In the genomic region with DNA sequence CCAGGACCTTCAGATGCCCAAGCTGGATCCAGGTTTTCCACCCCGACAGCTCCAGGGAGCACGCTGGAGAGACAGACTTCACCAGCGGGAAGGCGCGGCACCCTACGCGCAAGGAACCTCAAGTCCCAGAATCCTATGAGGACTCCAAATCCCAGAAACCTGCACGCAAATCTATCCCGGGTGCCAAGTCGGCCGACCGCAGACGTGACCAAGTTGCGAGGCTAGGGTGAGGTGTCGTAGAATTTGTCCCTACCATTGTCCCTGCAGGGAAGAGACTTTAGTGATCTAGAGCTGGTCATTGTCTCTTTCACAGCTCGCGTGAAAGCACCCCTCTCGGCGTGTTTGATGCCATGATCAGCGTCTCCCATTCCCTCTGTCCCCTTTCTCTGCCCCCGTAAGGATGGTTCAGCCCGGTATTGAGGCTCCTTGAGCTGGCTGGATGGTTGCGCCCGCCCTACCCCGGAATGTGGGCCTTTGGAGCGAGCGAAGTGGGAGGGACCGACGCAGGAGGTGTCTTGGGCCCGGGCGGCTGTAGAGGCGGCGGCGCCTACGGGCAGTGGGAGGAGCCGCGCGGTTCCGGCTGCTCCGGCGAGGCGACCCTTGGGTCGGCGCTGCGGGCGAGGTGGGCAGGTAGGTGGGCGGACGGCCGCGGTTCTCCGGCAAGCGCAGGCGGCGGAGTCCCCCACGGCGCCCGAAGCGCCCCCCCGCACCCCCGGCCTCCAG, we compare ENCODE assay signal across 1 cellular context.
TF ChIP-seq lines count a peak whose summit lies in the region.

TSS of gene PRKCI (plus strand) at position 501 of the 723 bp plus-strand sequence. CDS start 246 bp downstream, outside the sequence.

TF ChIP-seq in K562, 482 proteins besides CTCF, POLR2A, EP300 and RAD21 (continued from another document and continues in another):
- TF ChIP-seq XRCC4 (IDR thresholded peaks at IDR 0.05; ENCODE audit: extremely low read depth, insufficient read depth, insufficient read length) (no peak), NUFIP1 (IDR thresholded peaks at IDR 0.05; ENCODE audit: partially characterized antibody) (peak; percentile 97), ZNF24 (IDR thresholded peaks at IDR 0.05) (no peak), HMG20A (CRISPR knock-in tag; conservative IDR thresholded peaks at IDR 0.05) (no peak), MTF1 (CRISPR knock-in tag; IDR thresholded peaks at IDR 0.05; ENCODE audit: borderline replicate concordance) (no peak), BCL6 (CRISPR knock-in tag; IDR thresholded peaks at IDR 0.05) (no peak), SMARCA5 (IDR thresholded peaks at IDR 0.05) (no peak), XRCC5 (IDR thresholded peaks at IDR 0.05; ENCODE audit: low read depth, low read length) (peak; percentile 46; the same call in 1 of the 2 replicates), TAF1 (IDR thresholded peaks at IDR 0.05; ENCODE audit: control insufficient read depth, extremely low read depth, insufficient read depth, low read length, severe bottlenecking) (peak; percentile 55), ELK3 (CRISPR knock-in tag; IDR thresholded peaks at IDR 0.05) (no peak), ZNF232 (CRISPR knock-in tag; IDR thresholded peaks at IDR 0.05) (no peak), MTA3 (IDR thresholded peaks at IDR 0.05; ENCODE audit: borderline replicate concordance) (0 out of 2 replicates have a peak, but pooled peaks have one; percentile 21), NCOR1 (IDR thresholded peaks at IDR 0.05) (0 out of 2 replicates have a peak, but pooled peaks have one; percentile 9), ZBTB34 (CRISPR knock-in tag; IDR thresholded peaks at IDR 0.05) (no peak), POLR2AphosphoS5 (IDR thresholded peaks at IDR 0.05; ENCODE audit: control insufficient read depth, insufficient read depth, low read depth, low read length) (peak; percentile 53), MCM2 (IDR thresholded peaks at IDR 0.05; ENCODE audit: low read depth) (no peak), MAFF (IDR thresholded peaks at IDR 0.05; ENCODE audit: low read length) (peak; percentile 87), EZH2 (IDR thresholded peaks at IDR 0.05; ENCODE audit: borderline replicate concordance, low read depth, low read length) (no peak), ZNF507 (tag; conservative IDR thresholded peaks at IDR 0.05) (no peak), OTX1 (CRISPR knock-in tag; IDR thresholded peaks at IDR 0.05) (peak; percentile 77; the same call in 1 of the 2 replicates), ZNF707 (CRISPR knock-in tag; conservative IDR thresholded peaks at IDR 0.05) (no peak), SAP30 (IDR thresholded peaks at IDR 0.05; ENCODE audit: borderline replicate concordance, insufficient read depth, low read depth, low read length, poor library complexity, severe bottlenecking) (no peak), ZFP36 (IDR thresholded peaks at IDR 0.05; ENCODE audit: low read depth, low read length, partially characterized antibody) (no peak), TFAP4 (CRISPR knock-in tag; IDR thresholded peaks at IDR 0.05; ENCODE audit: borderline replicate concordance) (peak; percentile 72), POLR2B (IDR thresholded peaks at IDR 0.05; ENCODE audit: low read depth, partially characterized antibody) (no peak), ZNF184 (CRISPR knock-in tag; IDR thresholded peaks at IDR 0.05) (no peak), ZBTB8A (IDR thresholded peaks at IDR 0.05; ENCODE audit: partially characterized antibody) (no peak), KDM4B (IDR thresholded peaks at IDR 0.05; ENCODE audit: borderline replicate concordance in 2 of 2, low read depth in 1 of 2) (peak in 1 of 2 experiments; percentile 86; a peak in 1 of 4 replicates), POLR3A (IDR thresholded peaks at IDR 0.05; ENCODE audit: borderline replicate concordance, extremely low read depth, insufficient read depth, insufficient read length) (no peak), MED1 (CRISPR knock-in tag; IDR thresholded peaks at IDR 0.05; ENCODE audit: borderline replicate concordance) (no peak), GATAD2A (IDR thresholded peaks at IDR 0.05) (no peak), YY1 (IDR thresholded peaks at IDR 0.05; ENCODE audit: borderline replicate concordance in 1 of 3, control insufficient read depth in 1 of 3, extremely low read depth in 1 of 3, insufficient read depth in 3 of 3, insufficient read length in 1 of 3, insufficient replicate concordance in 2 of 3, low read depth in 1 of 3, low read length in 2 of 3) (peak in 2 of 3 experiments; percentile 58 to 67), ZMIZ1 (IDR thresholded peaks at IDR 0.05; ENCODE audit: low read depth in 2 of 2, low read length in 2 of 2) (no peak), ZNF583 (CRISPR knock-in tag; IDR thresholded peaks at IDR 0.05) (no peak; the same call in 1 of the 2 replicates), MAZ (CRISPR knock-in tag; conservative IDR thresholded peaks at IDR 0.05 in 1 of 2, IDR thresholded peaks at IDR 0.05 in 1 of 2) (peak; percentile 73 to 75), ZBTB17 (CRISPR knock-in tag; IDR thresholded peaks at IDR 0.05) (no peak), ESRRB (CRISPR knock-in tag; IDR thresholded peaks at IDR 0.05; ENCODE audit: borderline replicate concordance) (no peak), C11orf30 (IDR thresholded peaks at IDR 0.05; ENCODE audit: low read depth) (no peak), HNRNPUL1 (IDR thresholded peaks at IDR 0.05; ENCODE audit: low read length) (no peak), ZNF695 (CRISPR knock-in tag; IDR thresholded peaks at IDR 0.05) (no peak)
- TF ChIP-seq, protein P1, sequence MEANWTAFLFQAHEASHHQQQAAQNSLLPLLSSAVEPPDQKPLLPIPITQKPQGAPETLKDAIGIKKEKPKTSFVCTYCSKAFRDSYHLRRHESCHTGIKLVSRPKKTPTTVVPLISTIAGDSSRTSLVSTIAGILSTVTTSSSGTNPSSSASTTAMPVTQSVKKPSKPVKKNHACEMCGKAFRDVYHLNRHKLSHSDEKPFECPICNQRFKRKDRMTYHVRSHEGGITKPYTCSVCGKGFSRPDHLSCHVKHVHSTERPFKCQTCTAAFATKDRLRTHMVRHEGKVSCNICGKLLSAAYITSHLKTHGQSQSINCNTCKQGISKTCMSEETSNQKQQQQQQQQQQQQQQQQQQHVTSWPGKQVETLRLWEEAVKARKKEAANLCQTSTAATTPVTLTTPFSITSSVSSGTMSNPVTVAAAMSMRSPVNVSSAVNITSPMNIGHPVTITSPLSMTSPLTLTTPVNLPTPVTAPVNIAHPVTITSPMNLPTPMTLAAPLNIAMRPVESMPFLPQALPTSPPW (CRISPR knock-in tag; IDR thresholded peaks at IDR 0.05) = peak; percentile 89
- TF ChIP-seq, protein P2, sequence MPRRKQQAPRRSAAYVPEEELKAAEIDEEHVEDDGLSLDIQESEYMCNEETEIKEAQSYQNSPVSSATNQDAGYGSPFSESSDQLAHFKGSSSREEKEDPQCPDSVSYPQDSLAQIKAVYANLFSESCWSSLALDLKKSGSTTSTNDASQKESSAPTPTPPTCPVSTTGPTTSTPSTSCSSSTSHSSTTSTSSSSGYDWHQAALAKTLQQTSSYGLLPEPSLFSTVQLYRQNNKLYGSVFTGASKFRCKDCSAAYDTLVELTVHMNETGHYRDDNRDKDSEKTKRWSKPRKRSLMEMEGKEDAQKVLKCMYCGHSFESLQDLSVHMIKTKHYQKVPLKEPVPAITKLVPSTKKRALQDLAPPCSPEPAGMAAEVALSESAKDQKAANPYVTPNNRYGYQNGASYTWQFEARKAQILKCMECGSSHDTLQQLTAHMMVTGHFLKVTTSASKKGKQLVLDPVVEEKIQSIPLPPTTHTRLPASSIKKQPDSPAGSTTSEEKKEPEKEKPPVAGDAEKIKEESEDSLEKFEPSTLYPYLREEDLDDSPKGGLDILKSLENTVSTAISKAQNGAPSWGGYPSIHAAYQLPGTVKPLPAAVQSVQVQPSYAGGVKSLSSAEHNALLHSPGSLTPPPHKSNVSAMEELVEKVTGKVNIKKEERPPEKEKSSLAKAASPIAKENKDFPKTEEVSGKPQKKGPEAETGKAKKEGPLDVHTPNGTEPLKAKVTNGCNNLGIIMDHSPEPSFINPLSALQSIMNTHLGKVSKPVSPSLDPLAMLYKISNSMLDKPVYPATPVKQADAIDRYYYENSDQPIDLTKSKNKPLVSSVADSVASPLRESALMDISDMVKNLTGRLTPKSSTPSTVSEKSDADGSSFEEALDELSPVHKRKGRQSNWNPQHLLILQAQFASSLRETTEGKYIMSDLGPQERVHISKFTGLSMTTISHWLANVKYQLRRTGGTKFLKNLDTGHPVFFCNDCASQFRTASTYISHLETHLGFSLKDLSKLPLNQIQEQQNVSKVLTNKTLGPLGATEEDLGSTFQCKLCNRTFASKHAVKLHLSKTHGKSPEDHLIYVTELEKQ (CRISPR knock-in tag; IDR thresholded peaks at IDR 0.05) = no peak
- TF ChIP-seq, protein P3, sequence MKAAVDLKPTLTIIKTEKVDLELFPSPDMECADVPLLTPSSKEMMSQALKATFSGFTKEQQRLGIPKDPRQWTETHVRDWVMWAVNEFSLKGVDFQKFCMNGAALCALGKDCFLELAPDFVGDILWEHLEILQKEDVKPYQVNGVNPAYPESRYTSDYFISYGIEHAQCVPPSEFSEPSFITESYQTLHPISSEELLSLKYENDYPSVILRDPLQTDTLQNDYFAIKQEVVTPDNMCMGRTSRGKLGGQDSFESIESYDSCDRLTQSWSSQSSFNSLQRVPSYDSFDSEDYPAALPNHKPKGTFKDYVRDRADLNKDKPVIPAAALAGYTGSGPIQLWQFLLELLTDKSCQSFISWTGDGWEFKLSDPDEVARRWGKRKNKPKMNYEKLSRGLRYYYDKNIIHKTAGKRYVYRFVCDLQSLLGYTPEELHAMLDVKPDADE (conservative IDR thresholded peaks at IDR 0.05; ENCODE audit: control insufficient read depth, low read depth, low read length) = peak; percentile 66; the same call in 1 of the 2 replicates
- TF ChIP-seq, protein P4, sequence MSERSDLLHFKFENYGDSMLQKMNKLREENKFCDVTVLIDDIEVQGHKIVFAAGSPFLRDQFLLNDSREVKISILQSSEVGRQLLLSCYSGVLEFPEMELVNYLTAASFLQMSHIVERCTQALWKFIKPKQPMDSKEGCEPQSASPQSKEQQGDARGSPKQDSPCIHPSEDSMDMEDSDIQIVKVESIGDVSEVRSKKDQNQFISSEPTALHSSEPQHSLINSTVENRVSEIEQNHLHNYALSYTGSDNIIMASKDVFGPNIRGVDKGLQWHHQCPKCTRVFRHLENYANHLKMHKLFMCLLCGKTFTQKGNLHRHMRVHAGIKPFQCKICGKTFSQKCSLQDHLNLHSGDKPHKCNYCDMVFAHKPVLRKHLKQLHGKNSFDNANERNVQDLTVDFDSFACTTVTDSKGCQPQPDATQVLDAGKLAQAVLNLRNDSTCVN (CRISPR knock-in tag; IDR thresholded peaks at IDR 0.05) = peak; percentile 85; the same call in 1 of the 2 replicates
- TF ChIP-seq, protein P5, sequence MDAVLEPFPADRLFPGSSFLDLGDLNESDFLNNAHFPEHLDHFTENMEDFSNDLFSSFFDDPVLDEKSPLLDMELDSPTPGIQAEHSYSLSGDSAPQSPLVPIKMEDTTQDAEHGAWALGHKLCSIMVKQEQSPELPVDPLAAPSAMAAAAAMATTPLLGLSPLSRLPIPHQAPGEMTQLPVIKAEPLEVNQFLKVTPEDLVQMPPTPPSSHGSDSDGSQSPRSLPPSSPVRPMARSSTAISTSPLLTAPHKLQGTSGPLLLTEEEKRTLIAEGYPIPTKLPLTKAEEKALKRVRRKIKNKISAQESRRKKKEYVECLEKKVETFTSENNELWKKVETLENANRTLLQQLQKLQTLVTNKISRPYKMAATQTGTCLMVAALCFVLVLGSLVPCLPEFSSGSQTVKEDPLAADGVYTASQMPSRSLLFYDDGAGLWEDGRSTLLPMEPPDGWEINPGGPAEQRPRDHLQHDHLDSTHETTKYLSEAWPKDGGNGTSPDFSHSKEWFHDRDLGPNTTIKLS (IDR thresholded peaks at IDR 0.05; ENCODE audit: borderline replicate concordance, low read depth) = peak; percentile 96
